ENCODE assay signal across 2 cellular contexts in genomic region chr20:50663095-50663821, GRCh38.
TF ChIP-seq lines count a peak whose summit lies in the region.

No MANE protein-coding gene starts in this region.

TF ChIP-seq in HCT116, 20 proteins besides CTCF, POLR2A, EP300 and RAD21 (continued from another document):
- TF ChIP-seq YY1 (IDR thresholded peaks at IDR 0.05; ENCODE audit: extremely low read depth, insufficient replicate concordance, low read depth, low read length) (no peak), EZH2 (IDR thresholded peaks at IDR 0.05) (no peak)

TF ChIP-seq in H1, 55 proteins besides CTCF, POLR2A, EP300 and RAD21 (continued from another document):
- TF ChIP-seq MAFK (IDR thresholded peaks at IDR 0.05; ENCODE audit: low read depth, low read length) (no peak), POLR2AphosphoS5 (IDR thresholded peaks at IDR 0.05; ENCODE audit: low read depth, low read length) (no peak), GTF2F1 (IDR thresholded peaks at IDR 0.05; ENCODE audit: borderline replicate concordance, low read depth, low read length) (no peak), POU5F1 (IDR thresholded peaks at IDR 0.05; ENCODE audit: low read depth, low read length) (no peak), RBBP5 (IDR thresholded peaks at IDR 0.05; ENCODE audit: borderline replicate concordance, low read depth, low read length) (no peak), CTBP2 (IDR thresholded peaks at IDR 0.05; ENCODE audit: borderline replicate concordance, insufficient read depth, insufficient read length, low read length) (no peak), TEAD4 (IDR thresholded peaks at IDR 0.05; ENCODE audit: low read depth, low read length) (no peak), CHD2 (IDR thresholded peaks at IDR 0.05; ENCODE audit: low read length) (no peak), ATF2 (IDR thresholded peaks at IDR 0.05; ENCODE audit: low read length) (no peak), SIN3A (conservative IDR thresholded peaks at IDR 0.05 in 1 of 2, IDR thresholded peaks at IDR 0.05 in 1 of 2; ENCODE audit: low read depth in 1 of 2, low read length in 2 of 2) (no peak), ASH2L (IDR thresholded peaks at IDR 0.05; ENCODE audit: low read length) (no peak)
